9 cellular contexts compared by ENCODE assay signal in genomic region chr6:82017316-82017715, GRCh38.
DNase-seq lines count a peak whose midpoint lies in the region; ATAC-seq and TF ChIP-seq lines count a peak whose summit lies in the region.
"Had no signal": no experiment of that assay in that cellular context is flagged by ENCODE, and none has a peak within 500 bp of the region (broad histone marks: within the 10 kb centered on the region; RNA-seq: fewer than 3 reads in every experiment).

No MANE protein-coding gene starts in this region.

- TF ChIP-seq CTCF in type B pancreatic cell (conservative IDR thresholded peaks at IDR 0.05), result no peak

- no peak overlapping the region for H3K4me3 Mint-ChIP-seq in type B pancreatic cell
- H3K4me3 Mint-ChIP-seq: neural crest cell had no signal

- no peaks in the 10 kb centered on the region for H3K27me3 Mint-ChIP-seq in type B pancreatic cell

- ATAC-seq in GM18907 (IDR thresholded peaks at IDR 0.05; ENCODE audit: unreplicated experiment) (no peak), HG02884 (IDR thresholded peaks at IDR 0.05; ENCODE audit: unreplicated experiment) (no peak)

- no peaks in the 10 kb centered on the region for H3K36me3 Mint-ChIP-seq in type B pancreatic cell

- no peaks in the 10 kb centered on the region for H3K9me3 Mint-ChIP-seq in type B pancreatic cell

- DNase-seq in LHCN-M2 (ENCODE audit: low read depth) (peak; percentile 99), amniotic epithelial cell (ENCODE audit: low read depth) (peak; percentile 99), iPS DF 19.7 (ENCODE audit: low read depth, low spot score) (peak; percentile 54), type B pancreatic cell (ENCODE audit: extremely low spot score, unreplicated experiment) (no peak), SKM-1 treated with dmso at 0.1 percent for 144 hours (lab: John Stamatoyannopoulos, UW; ENCODE audit: unreplicated experiment) (no peak)
- DNase-seq: NCI-H2081 treated with DMSO at 0.1 percent for 48 hours had no signal

- no peaks in the 10 kb centered on the region for H3K4me1 Mint-ChIP-seq in type B pancreatic cell (ENCODE audit: unreplicated experiment)
- H3K4me1 Mint-ChIP-seq: neural crest cell had no signal

- peak overlapping the region; percentile 62 for H3K27ac Mint-ChIP-seq in type B pancreatic cell

Comparison
In these comparisons a context has a peak if more than half of its experiments do, and no peak if none do; other contexts are left out.
1. DNase-seq: peak in LHCN-M2 (single experiment), amniotic epithelial cell (single experiment) and iPS DF 19.7 (single experiment); none in type B pancreatic cell (single experiment) and SKM-1 treated with dmso at 0.1 percent for 144 hours (single experiment).